In the genomic region with DNA sequence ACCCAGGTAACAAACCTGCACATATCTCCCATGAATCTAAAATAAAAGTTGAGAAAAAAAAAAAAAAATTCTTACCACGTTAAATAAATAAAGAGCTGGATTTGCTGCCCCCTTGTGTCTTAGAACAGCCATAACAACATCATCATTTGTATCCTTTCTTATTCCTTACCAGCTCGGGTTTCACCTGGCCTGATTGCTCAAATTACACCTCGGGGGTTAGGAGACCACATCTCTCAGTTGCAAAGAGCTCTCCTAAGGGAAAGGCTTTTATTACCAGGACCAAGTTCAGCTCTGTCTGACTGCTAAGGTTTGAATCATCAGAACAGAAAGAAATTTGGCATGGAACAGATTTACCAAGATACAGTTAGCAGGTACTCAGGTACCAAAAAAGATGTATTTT, we compare ENCODE assay signal across 1 cellular context.
TF ChIP-seq lines count a peak whose summit lies in the region.

No MANE protein-coding gene starts in this region.

TF ChIP-seq in K562, 482 proteins besides CTCF, POLR2A, EP300 and RAD21 (continued from another document):
- no peak for TF ChIP-seq NR2C1 (IDR thresholded peaks at IDR 0.05)
- no peak for TF ChIP-seq NR2C1 (tag; IDR thresholded peaks at IDR 0.05)
- no peak for TF ChIP-seq RREB1 (CRISPR knock-in tag; IDR thresholded peaks at IDR 0.05)
- TF ChIP-seq RUNX1 (IDR thresholded peaks at IDR 0.05; ENCODE audit: low read depth) = no peak
- peak; percentile 71 for TF ChIP-seq SMC3 (conservative IDR thresholded peaks at IDR 0.05; ENCODE audit: insufficient read depth, low read depth, low read length)
- no peak for TF ChIP-seq POLR3A (IDR thresholded peaks at IDR 0.05; ENCODE audit: borderline replicate concordance, extremely low read depth, insufficient read depth, insufficient read length)
- TF ChIP-seq, protein P1, sequence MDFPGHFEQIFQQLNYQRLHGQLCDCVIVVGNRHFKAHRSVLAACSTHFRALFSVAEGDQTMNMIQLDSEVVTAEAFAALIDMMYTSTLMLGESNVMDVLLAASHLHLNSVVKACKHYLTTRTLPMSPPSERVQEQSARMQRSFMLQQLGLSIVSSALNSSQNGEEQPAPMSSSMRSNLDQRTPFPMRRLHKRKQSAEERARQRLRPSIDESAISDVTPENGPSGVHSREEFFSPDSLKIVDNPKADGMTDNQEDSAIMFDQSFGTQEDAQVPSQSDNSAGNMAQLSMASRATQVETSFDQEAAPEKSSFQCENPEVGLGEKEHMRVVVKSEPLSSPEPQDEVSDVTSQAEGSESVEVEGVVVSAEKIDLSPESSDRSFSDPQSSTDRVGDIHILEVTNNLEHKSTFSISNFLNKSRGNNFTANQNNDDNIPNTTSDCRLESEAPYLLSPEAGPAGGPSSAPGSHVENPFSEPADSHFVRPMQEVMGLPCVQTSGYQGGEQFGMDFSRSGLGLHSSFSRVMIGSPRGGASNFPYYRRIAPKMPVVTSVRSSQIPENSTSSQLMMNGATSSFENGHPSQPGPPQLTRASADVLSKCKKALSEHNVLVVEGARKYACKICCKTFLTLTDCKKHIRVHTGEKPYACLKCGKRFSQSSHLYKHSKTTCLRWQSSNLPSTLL (IDR thresholded peaks at IDR 0.05) = no peak
- TF ChIP-seq BRF1 (IDR thresholded peaks at IDR 0.05; ENCODE audit: borderline replicate concordance, extremely low read depth, insufficient read length) = no peak
- no peak for TF ChIP-seq ETS2 (tag; IDR thresholded peaks at IDR 0.05; ENCODE audit: borderline replicate concordance, poor library complexity, severe bottlenecking)
